In genomic region chr11:33867566-33867965, GRCh38 we compare ENCODE assay signal across 13 cellular contexts. TPM values are rescaled to one million over a fixed set of nuclear protein-coding genes. Genes with fewer than 3 reads are reported as not detected.
DNase-seq lines count a peak whose midpoint lies in the region; ATAC-seq, FAIRE-seq and TF ChIP-seq lines count a peak whose summit lies in the region.
"Had no signal": no experiment of that assay in that cellular context is flagged by ENCODE, and none has a peak within 500 bp of the region (broad histone marks: within the 10 kb centered on the region; RNA-seq: fewer than 3 reads in every experiment).

No MANE protein-coding gene starts in this region.

- H3K4me3 Mint-ChIP-seq in MCF 10A (ENCODE audit: unreplicated experiment) (no peak overlapping the region), type B pancreatic cell (peak overlapping the region; percentile 81)

- POLR2A ChIA-PET in MCF 10A (lab: Yijun Ruan, JAX), result no interaction called here
- POLR2A ChIA-PET in K562 (lab: Yijun Ruan, JAX), result interaction anchor here (0.7 to 4.5 kb wide), 13 partner anchors 8 to 104 kb away, joined by 3 to 26 read pairs (median 4); partner anchors contain the start of gene FBXO3

- peak overlapping the region; percentile 67 to 85 (median 81) for H3K4me3 ChIP-seq in breast epithelium
- H3K4me3 ChIP-seq in K562, result peak overlapping the region; percentile 75; the same call in 1 of the 2 replicates
- peak overlapping the region; percentile 67 for H3K4me3 ChIP-seq in mononuclear cell (ENCODE audit: low read length)
- H3K4me3 ChIP-seq in testis, result no peak overlapping the region
- H3K4me3 ChIP-seq: SJSA1 had no signal

- H3K9ac ChIP-seq in K562 (ENCODE audit: insufficient read depth in 1 of 2, low read depth in 2 of 2, low read length in 2 of 2), result peak overlapping the region; percentile 67 to 86; a peak in 3 of 4 replicates

- H2AFZ ChIP-seq in K562 (ENCODE audit: low read depth, low read length), result no peak overlapping the region

- peaks cover 98% of the 10 kb centered on the region for H3K79me2 ChIP-seq in K562 (ENCODE audit: control insufficient read depth, insufficient read depth, low read length)

- H3K36me3 Mint-ChIP-seq in MCF 10A (ENCODE audit: insufficient read depth, unreplicated experiment), result no peaks in the 10 kb centered on the region
- no peaks in the 10 kb centered on the region for H3K36me3 Mint-ChIP-seq in type B pancreatic cell

- no peak for TF ChIP-seq EP300 in K562 (IDR thresholded peaks at IDR 0.05; ENCODE audit: low read length)

- H4K20me1 ChIP-seq in K562 (replicated peaks; ENCODE audit: control insufficient read depth, insufficient read depth, low read length), result no peaks in the 10 kb centered on the region

- H3K27me3 Mint-ChIP-seq in MCF 10A (ENCODE audit: insufficient read depth, unreplicated experiment) (no peaks in the 10 kb centered on the region), type B pancreatic cell (peaks cover 75% of the 10 kb centered on the region)

- DNase-seq in breast epithelium (ENCODE audit: low spot score in 2 of 2) (no peak), MCF 10A (ENCODE audit: unreplicated experiment) (no peak), K562 (ENCODE audit: extremely low read depth in 1 of 4, low spot score in 3 of 4) (no peak), type B pancreatic cell (ENCODE audit: extremely low spot score, unreplicated experiment) (no peak), NCI-H82 (lab: John Stamatoyannopoulos, UW) (no peak), testis (no peak), NCI-H526 (lab: John Stamatoyannopoulos, UW) (no peak)
- DNase-seq: activated CD4-positive, CD25-positive, alpha-beta regulatory T cell; colonic mucosa; DMS 273 treated with DMSO at 0.1 percent for 48 hours; sigmoid colon had no signal

- in situ Hi-C loops in K562 (cut with MboI), result no loop called here

- H3K4me2 ChIP-seq in K562 (ENCODE audit: insufficient read depth, low read length), result peak overlapping the region; percentile 94

- 4% methylated on average over 1 of the region's 1 CpG for WGBS in K562 (ENCODE audit: insufficient coverage, low coverage, missing lambda C conversion rate)
- 57 to 71% methylated on average over 1 of the region's 1 CpG for WGBS in testis, 2 donors

- H3K27ac Mint-ChIP-seq in MCF 10A (ENCODE audit: low read depth, unreplicated experiment) (no peak overlapping the region), type B pancreatic cell (no peak overlapping the region)

- no peak for TF ChIP-seq RAD21 in K562 (CRISPR knock-in tag; conservative IDR thresholded peaks at IDR 0.05 in 1 of 2, IDR thresholded peaks at IDR 0.05 in 1 of 2)

- no peaks in the 10 kb centered on the region for H3K9me1 ChIP-seq in K562 (ENCODE audit: control insufficient read depth, insufficient read depth, low read length)

- H3K4me1 Mint-ChIP-seq in MCF 10A (ENCODE audit: insufficient read depth, unreplicated experiment) (no peaks in the 10 kb centered on the region), type B pancreatic cell (ENCODE audit: unreplicated experiment) (peaks cover 6% of the 10 kb centered on the region)

- FAIRE-seq in K562 (lab: Jason Lieb, UNC), result no peak

- H3K9me3 Mint-ChIP-seq in MCF 10A (ENCODE audit: unreplicated experiment) (no peaks in the 10 kb centered on the region), type B pancreatic cell (no peaks in the 10 kb centered on the region)

- CTCF ChIA-PET in MCF 10A (lab: Yijun Ruan, JAX) (interaction anchor here (0.8 to 4.1 kb wide), 9 partner anchors 8 to 120 kb away, joined by 3 to 27 read pairs (median 3); no protein-coding TSS in a partner anchor), K562 (lab: Yijun Ruan, JAX; ENCODE audit: low intra/inter-chr PET ratio) (no interaction called here)

- no peak for TF ChIP-seq CTCF in breast epithelium (IDR thresholded peaks at IDR 0.05)
- TF ChIP-seq CTCF in MCF 10A (IDR thresholded peaks at IDR 0.05; ENCODE audit: unreplicated experiment), result no peak
- TF ChIP-seq CTCF in K562 (IDR thresholded peaks at IDR 0.05 in 2 of 3, conservative IDR thresholded peaks at IDR 0.05 in 1 of 3; ENCODE audit: insufficient read depth in 2 of 3, low read depth in 1 of 3, low read length in 3 of 3), result no peak
- TF ChIP-seq CTCF in type B pancreatic cell (conservative IDR thresholded peaks at IDR 0.05), result no peak
- TF ChIP-seq CTCF in testis (IDR thresholded peaks at IDR 0.05), result no peak

- H3K27ac ChIP-seq in breast epithelium, result peak overlapping the region in 1 of 2 donors; percentile 19
- H3K27ac ChIP-seq in K562 (ENCODE audit: extremely low read depth, low read depth, low read length), result peak overlapping the region; percentile 75
- H3K27ac ChIP-seq in testis, result peak overlapping the region in 1 of 2 donors; percentile 77
- H3K27ac ChIP-seq: colonic mucosa, SJSA1 had no signal

- intact Hi-C loops in breast epithelium (cut with DNase I; ENCODE audit: low total_unique reads), result no loop called here
- intact Hi-C loops in MCF 10A (cut with micrococcal nuclease), result no loop called here
- intact Hi-C loops in K562 (cut with micrococcal nuclease), result no loop called here
- intact Hi-C loops in testis (cut with DNase I; ENCODE audit: low total_unique reads), result no loop called here

- H3K36me3 ChIP-seq in breast epithelium (no peaks in the 10 kb centered on the region), K562 (ENCODE audit: control insufficient read depth, insufficient read depth, low read length) (peaks cover 58% of the 10 kb centered on the region), testis (ENCODE audit: low read depth, missing control alignments) (no peaks in the 10 kb centered on the region)
- H3K36me3 ChIP-seq: colonic mucosa, sigmoid colon, SJSA1 had no signal

- no TSS peak for BruUV-seq in MCF 10A (replicated peaks; lab: Mats Ljungman, UMichigan)
- no TSS peak for BruUV-seq in K562 (replicated peaks; lab: Mats Ljungman, UMichigan)

- TF ChIP-seq POLR2A in breast epithelium (IDR thresholded peaks at IDR 0.05) (no peak), K562 (conservative IDR thresholded peaks at IDR 0.05) (no peak), testis (IDR thresholded peaks at IDR 0.05) (no peak)

- H3K27me3 ChIP-seq in breast epithelium (peaks cover 0 to 9% of the 10 kb centered on the region in 2 donors), K562 (ENCODE audit: control insufficient read depth in 2 of 2, insufficient read depth in 2 of 2, low read length in 2 of 2) (no peaks in the 10 kb centered on the region), mononuclear cell (ENCODE audit: insufficient read depth, low read length) (peaks cover 5% of the 10 kb centered on the region), testis (no peaks in the 10 kb centered on the region)

- ATAC-seq in K562, result no peak

- H3K9me3 ChIP-seq in breast epithelium (no peaks in the 10 kb centered on the region), K562 (replicated peaks; ENCODE audit: control insufficient read depth, insufficient read depth, low read depth, low read length) (no peaks in the 10 kb centered on the region), mononuclear cell (ENCODE audit: low read depth, low read length) (no peaks in the 10 kb centered on the region), testis (no peaks in the 10 kb centered on the region)
- H3K9me3 ChIP-seq: colonic mucosa, sigmoid colon, SJSA1 had no signal

- H3K4me1 ChIP-seq in breast epithelium, result no peaks in the 10 kb centered on the region
- peaks cover 28 to 29% of the 10 kb centered on the region in 2 experiments; a peak in 4 of 5 replicates for H3K4me1 ChIP-seq in K562 (replicated peaks in 1 of 2; ENCODE audit: control insufficient read depth in 2 of 2, insufficient read depth in 2 of 2, low read length in 2 of 2)
- peaks cover 70% of the 10 kb centered on the region for H3K4me1 ChIP-seq in mononuclear cell (ENCODE audit: insufficient read depth, low read length)
- no peaks in the 10 kb centered on the region for H3K4me1 ChIP-seq in testis
- H3K4me1 ChIP-seq: colonic mucosa had no signal

TF ChIP-seq in K562, 482 proteins besides CTCF, POLR2A, EP300 and RAD21 (continues in another document):
- TF ChIP-seq MNT (conservative IDR thresholded peaks at IDR 0.05) (0 out of 4 replicates have a peak, but pooled peaks of 1 of the 2 experiments have one; percentile 7), SMAD1 (IDR thresholded peaks at IDR 0.05; ENCODE audit: low read depth, low read length, partially characterized antibody) (no peak), GTF2E2 (tag; IDR thresholded peaks at IDR 0.05) (no peak)

RNA-seq across cellular contexts. Expression of gene LMO2, which starts 24.3 kb away (rescaled TPM):
- total RNA-seq in breast epithelium, result 10 to 100 TPM; 19.5 to 21.9 (median 20.0) TPM
- 0.66 and 0.89 TPM in 2 replicates for total RNA-seq in MCF 10A (2022)
- 49.1 and 50.2 TPM in 2 replicates for total RNA-seq in K562 (2011; cell fraction: chromatin; rRNA removed; ENCODE audit: low replicate concordance)
- 42.2 and 44.7 TPM in 2 replicates for total RNA-seq in K562 (2011; cell fraction: nucleolus; rRNA removed)
- 44.7 and 67.3 TPM in 2 replicates for total RNA-seq in K562 (2011; cell fraction: nucleoplasm; rRNA removed)
- 93.1 and 104 TPM in 2 replicates for total RNA-seq in K562 (2014; rRNA removed)
- total RNA-seq in K562 (2014; rRNA removed; fragmentation: Illumina TruSeq; extraction: Trizol), result 85.1 and 96.3 TPM in 2 replicates
- 39.2 and 41.5 TPM in 2 replicates for total RNA-seq in K562 (2015; rRNA removed; fragmentation: Illumina TruSeq; extraction: Trizol)
- 87.3 and 96.2 TPM in 2 replicates for total RNA-seq in K562 (2021)
- polyA plus RNA-seq in K562 (2011; rRNA removed), result 79.9 and 126 TPM in 2 replicates
- 57.1 and 58.2 TPM in 2 replicates for polyA plus RNA-seq in K562 (2011; cell fraction: cytosol; rRNA removed)
- polyA plus RNA-seq in K562 (2011; cell fraction: nucleus; rRNA removed), result 75.1 and 102 TPM in 2 replicates
- 22.8 and 56.1 TPM in 2 replicates for polyA plus RNA-seq in K562 (2012)
- polyA plus RNA-seq in K562 (2014; fragmentation: Illumina TruSeq; extraction: Trizol), result 90.9 and 91.5 TPM in 2 replicates
- polyA plus RNA-seq in K562 (2014; fragmentation: Nextera tagmentation; extraction: Ambion mirVana), result 10 to 100 TPM in 1 of 2 experiments, 1 to 10 TPM in 1; 6.9 to 19.6 TPM
- polyA plus RNA-seq in K562 (2014; rRNA removed), result 98.0 and 118 TPM in 2 replicates
- 48.8 and 65.2 TPM in 2 replicates for polyA minus RNA-seq in K562 (2011; rRNA and poly(A)+ RNA removed)
- 20.9 and 37.0 TPM in 2 replicates for polyA minus RNA-seq in K562 (2011; cell fraction: cytosol; rRNA and poly(A)+ RNA removed)
- 39.8 and 45.0 TPM in 2 replicates for polyA minus RNA-seq in K562 (2011; cell fraction: nucleus; rRNA and poly(A)+ RNA removed)
- 28.4 TPM for total RNA-seq in mononuclear cell
- 12.7 and 13.0 TPM in 2 replicates for total RNA-seq in type B pancreatic cell (ENCODE audit: low replicate concordance)
- 1 to 10 TPM; 6.5 to 8.1 TPM for total RNA-seq in testis
- 18.3 TPM for polyA plus RNA-seq in testis (ENCODE audit: insufficient read depth, low read depth, low replicate concordance)
- total RNA-seq: SJSA1 had no signal

Comparison
In these comparisons a context has a peak if more than half of its experiments do, and no peak if none do; other contexts are left out.
1. H3K4me3 ChIP-seq: peak in breast epithelium (3 of 3), K562 (single experiment) and mononuclear cell (single experiment); none in testis (0 of 2).